Comparison of ENCODE assay signal across 1 cellular context in the genomic region with DNA sequence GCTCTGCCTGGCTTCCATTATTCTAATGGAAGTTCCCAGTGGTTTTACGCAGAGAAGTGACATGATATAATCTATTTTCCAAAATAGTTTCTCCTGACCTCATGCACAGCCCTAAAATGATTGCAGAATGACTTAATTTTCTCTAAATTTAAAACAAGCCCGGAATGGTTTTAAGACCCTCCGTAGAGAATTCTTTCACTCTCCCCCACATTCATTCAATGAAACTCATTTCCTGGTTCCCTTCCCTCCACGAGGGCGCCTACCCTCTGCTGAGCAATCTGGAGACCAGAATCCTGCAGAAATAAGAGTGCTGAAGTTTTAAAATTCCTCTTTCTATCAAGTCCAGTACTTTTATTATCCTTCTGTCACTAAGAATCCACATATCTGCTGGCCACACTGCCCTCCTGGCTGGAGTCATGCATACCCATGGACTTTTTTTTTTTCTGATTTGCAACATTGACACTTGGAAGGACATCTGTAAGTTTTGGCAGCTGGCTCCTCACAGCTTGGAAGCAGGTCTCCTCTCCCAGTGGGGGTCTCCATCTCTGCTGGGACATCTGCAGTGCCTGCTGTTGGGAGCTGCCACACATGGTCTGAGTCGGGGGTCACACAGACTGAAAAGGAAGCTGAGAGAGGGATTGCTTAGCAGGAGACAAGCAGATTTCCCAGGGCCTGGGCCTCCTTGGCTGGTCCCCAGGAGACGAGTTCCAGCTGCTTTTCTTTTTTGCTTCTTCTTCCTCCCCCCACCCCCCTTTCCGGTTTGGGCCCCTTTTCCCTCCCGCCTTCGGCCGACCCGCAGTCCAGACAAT.
TF ChIP-seq lines count a peak whose summit lies in the region.

No MANE protein-coding gene starts in this region.

TF ChIP-seq in H1, 55 proteins besides CTCF, POLR2A, EP300 and RAD21:
- no peak for TF ChIP-seq RNF2 (IDR thresholded peaks at IDR 0.05; ENCODE audit: borderline replicate concordance, low read depth, low read length, missing control alignments, poor library complexity, severe bottlenecking)
- TF ChIP-seq SRF (IDR thresholded peaks at IDR 0.05; ENCODE audit: low read depth, low read length): no peak
- TF ChIP-seq, protein P1, sequence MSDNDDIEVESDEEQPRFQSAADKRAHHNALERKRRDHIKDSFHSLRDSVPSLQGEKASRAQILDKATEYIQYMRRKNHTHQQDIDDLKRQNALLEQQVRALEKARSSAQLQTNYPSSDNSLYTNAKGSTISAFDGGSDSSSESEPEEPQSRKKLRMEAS (IDR thresholded peaks at IDR 0.05): no peak
- no peak for TF ChIP-seq BACH1 (IDR thresholded peaks at IDR 0.05; ENCODE audit: low read length)
- TF ChIP-seq CHD1 (IDR thresholded peaks at IDR 0.05; ENCODE audit: low read depth, low read length): no peak
- no peak for TF ChIP-seq SIRT6 (IDR thresholded peaks at IDR 0.05; ENCODE audit: low read length)
